17 cellular contexts compared by ENCODE assay signal in genomic region chr12:52667509-52667908, GRCh38. TPM values are rescaled to one million over a fixed set of nuclear protein-coding genes. Genes with fewer than 3 reads are reported as not detected.
DNase-seq lines count a peak whose midpoint lies in the region; ATAC-seq and TF ChIP-seq lines count a peak whose summit lies in the region.
"Had no signal": no experiment of that assay in that cellular context is flagged by ENCODE, and none has a peak within 500 bp of the region (broad histone marks: within the 10 kb centered on the region; RNA-seq: fewer than 3 reads in every experiment).

No MANE protein-coding gene starts in this region.

- H3F3A ChIP-seq in PC-9 (ENCODE audit: insufficient read depth, low read depth), result peaks cover 14% of the 10 kb centered on the region

- H3K4me2 ChIP-seq in PC-9, result no peak overlapping the region
- H3K4me2 ChIP-seq in hepatocyte, result no peak overlapping the region

- POLR2A ChIA-PET in AG04450 (lab: Yijun Ruan, JAX) (no interaction called here), PC-9 (lab: Charles Lee; ENCODE audit: unreplicated experiment) (no interaction called here)

- H3K4me1 ChIP-seq in PC-9 (replicated peaks; ENCODE audit: insufficient read depth), result peaks cover 20% of the 10 kb centered on the region
- no peaks in the 10 kb centered on the region for H3K4me1 ChIP-seq in hepatocyte (ENCODE audit: insufficient read depth)
- H3K4me1 ChIP-seq: adrenal gland, lower lobe of right lung had no signal

- DNase-seq in AG04450 (ENCODE audit: low read depth, low spot score) (no peak), PC-9 (no peak), hepatocyte (ENCODE audit: low spot score) (no peak), NCI-H1417 treated with DMSO at 0.1 percent for 48 hours (lab: John Stamatoyannopoulos, UW) (no peak), COLO829 (ENCODE audit: low spot score) (no peak)
- DNase-seq: activated T-cell treated with anti-CD3 and anti-CD28 coated beads for 4 hours, adrenal gland, glutamatergic neuron, lower lobe of right lung, NCI-H510A treated with DMSO at 0.1 percent for 48 hours, SIG-M5 had no signal

- 57% methylated on average over 9 of the region's 9 CpGs for WGBS in hepatocyte (ENCODE audit: low lambda C conversion rate, missing lambda C conversion rate)

- H3K9me2 ChIP-seq in PC-9 (ENCODE audit: insufficient read depth) (no peaks in the 10 kb centered on the region), hepatocyte (replicated peaks; ENCODE audit: insufficient read depth) (no peaks in the 10 kb centered on the region)

- intact Hi-C loops in PC-9 (cut with micrococcal nuclease; ENCODE audit: unreplicated experiment), result no loop called here

- no peaks in the 10 kb centered on the region for H3K9me3 ChIP-seq in AG04450 (ENCODE audit: control insufficient read depth, insufficient read depth, low read length)
- no peaks in the 10 kb centered on the region; the same call in 1 of the 2 replicates for H3K9me3 ChIP-seq in PC-9 (ENCODE audit: insufficient read depth, low read depth)
- no peaks in the 10 kb centered on the region for H3K9me3 ChIP-seq in hepatocyte (ENCODE audit: low read depth)
- H3K9me3 ChIP-seq: adrenal gland, lower lobe of right lung had no signal

- no TSS peak for BruUV-seq in PC-9 (replicated peaks; lab: Mats Ljungman, UMichigan)

- peak; percentile 32 for TF ChIP-seq CTCF in AG04450 (IDR thresholded peaks at IDR 0.05; ENCODE audit: low read depth, low read length)
- peak; percentile 26; the same call in 1 of the 3 replicates for TF ChIP-seq CTCF in GM12872 (IDR thresholded peaks at IDR 0.05; ENCODE audit: insufficient read depth, low read depth, low read length)
- TF ChIP-seq CTCF in PC-9 (conservative IDR thresholded peaks at IDR 0.05), result peak; percentile 24; the same call in 1 of the 2 replicates
- peak; percentile 8 for TF ChIP-seq CTCF in hepatocyte (IDR thresholded peaks at IDR 0.05; ENCODE audit: poor library complexity)

- H3K4me3 ChIP-seq in AG04450 (ENCODE audit: low read depth, low read length) (no peak overlapping the region), PC-9 (no peak overlapping the region), hepatocyte (no peak overlapping the region)
- H3K4me3 ChIP-seq: adrenal gland, lower lobe of right lung, skin epidermis had no signal

- no peaks in the 10 kb centered on the region for H3K36me3 ChIP-seq in PC-9 (ENCODE audit: low read depth)
- no peaks in the 10 kb centered on the region for H3K36me3 ChIP-seq in hepatocyte (replicated peaks; ENCODE audit: insufficient read depth, low read depth)
- H3K36me3 ChIP-seq: adrenal gland, lower lobe of right lung had no signal

- H3K27ac ChIP-seq in AG04450 (ENCODE audit: low read depth, low read length), result no peak overlapping the region
- H3K27ac ChIP-seq in PC-9, result no peak overlapping the region
- no peak overlapping the region for H3K27ac ChIP-seq in hepatocyte
- H3K27ac ChIP-seq: adrenal gland, lower lobe of right lung had no signal

- no peak overlapping the region for H2AFZ ChIP-seq in PC-9
- no peak overlapping the region for H2AFZ ChIP-seq in hepatocyte

- H3K27me3 ChIP-seq in AG04450 (ENCODE audit: control insufficient read depth, insufficient read depth, low read length), result peaks cover 5% of the 10 kb centered on the region
- H3K27me3 ChIP-seq in PC-9 (ENCODE audit: insufficient read depth, low read depth), result no peaks in the 10 kb centered on the region
- peaks cover 22% of the 10 kb centered on the region for H3K27me3 ChIP-seq in hepatocyte

- CTCF ChIA-PET in AG04450 (lab: Charles Lee), result interaction anchor here (0.6 to 0.7 kb wide), 3 partner anchors 198 to 295 kb away, joined by 3 read pairs; no protein-coding TSS in a partner anchor
- CTCF ChIA-PET in PC-9 (lab: Charles Lee), result no interaction called here

- no peak for ATAC-seq in GM18502 (IDR thresholded peaks at IDR 0.05; ENCODE audit: poor library complexity, unreplicated experiment)
- no peak for ATAC-seq in HG03520 (IDR thresholded peaks at IDR 0.05; ENCODE audit: unreplicated experiment)
- ATAC-seq: lower lobe of right lung had no signal

- no peaks in the 10 kb centered on the region for H3K79me2 ChIP-seq in PC-9 (ENCODE audit: low read depth)
- no peaks in the 10 kb centered on the region for H3K79me2 ChIP-seq in hepatocyte

- H4K20me1 ChIP-seq in PC-9 (ENCODE audit: insufficient read depth) (no peaks in the 10 kb centered on the region), hepatocyte (ENCODE audit: insufficient read depth, poor library complexity, severe bottlenecking) (no peaks in the 10 kb centered on the region)

RNA-seq across cellular contexts. Expression of gene KRT1, which starts 12.7 kb away (rescaled TPM):
- polyA plus RNA-seq in AG04450 (2011; rRNA removed), result not detected in 2 replicates
- not detected in 2 replicates for polyA minus RNA-seq in AG04450 (2011; rRNA and poly(A)+ RNA removed)
- total RNA-seq in PC-9 (2021), result not detected in 2 replicates
- 0.13 TPM in 1 of 2 replicates, not detected in the other for total RNA-seq in hepatocyte
- not detected in 2 replicates for polyA plus RNA-seq in hepatocyte
- total RNA-seq: neural crest cell had no signal
- polyA plus RNA-seq: adrenal gland had no signal

RNA-seq across cellular contexts. Expression of gene KRT2, which starts 15.5 kb away (rescaled TPM):
- polyA plus RNA-seq in AG04450 (2011; rRNA removed) (not detected in 2 replicates), hepatocyte (not detected in 2 replicates)
- not detected in 2 replicates for polyA minus RNA-seq in AG04450 (2011; rRNA and poly(A)+ RNA removed)
- total RNA-seq in PC-9 (2021) (not detected in 2 replicates), hepatocyte (not detected in 2 replicates)
- total RNA-seq: adrenal gland, lower lobe of right lung, neural crest cell, subcutaneous adipose tissue had no signal

RNA-seq across cellular contexts. Expression of gene KRT77, which starts 35.8 kb away (rescaled TPM):
- polyA plus RNA-seq in AG04450 (2011; rRNA removed) (not detected in 2 replicates), hepatocyte (not detected in 2 replicates)
- polyA minus RNA-seq in AG04450 (2011; rRNA and poly(A)+ RNA removed), result not detected in 2 replicates
- total RNA-seq in PC-9 (2021) (not detected in 2 replicates), hepatocyte (not detected in 2 replicates)
- total RNA-seq: adrenal gland, lower lobe of right lung, neural crest cell had no signal
- polyA plus RNA-seq: adrenal gland had no signal

RNA-seq across cellular contexts. Expression of gene KRT73, which starts 49.1 kb away (rescaled TPM):
- polyA plus RNA-seq in AG04450 (2011; rRNA removed) (not detected in 2 replicates), hepatocyte (not detected in 2 replicates)
- not detected in 2 replicates for polyA minus RNA-seq in AG04450 (2011; rRNA and poly(A)+ RNA removed)
- total RNA-seq in PC-9 (2021) (not detected in 2 replicates), hepatocyte (not detected in 2 replicates)
- total RNA-seq: lower lobe of right lung, neural crest cell, subcutaneous adipose tissue had no signal
